8 cellular contexts compared by ENCODE assay signal in genomic region chr22:20494978-20495860, GRCh38. TPM values are rescaled to one million over a fixed set of nuclear protein-coding genes. Genes with fewer than 3 reads are reported as not detected.
A peak's percentile ranks its signal among the peaks of the same experiment; 100 is the strongest.
DNase-seq lines count a peak whose midpoint lies in the region; ATAC-seq and TF ChIP-seq lines count a peak whose summit lies in the region.

Gene KLHL22 (minus strand): TSS chr22:20495795. CDS start chr22:20489211, 6,584 bp downstream.

- H3K4me1 ChIP-seq in right atrium auricular region: peaks cover 0 to 22% of the 10 kb centered on the region in 2 donors

- no peaks in the 10 kb centered on the region for H3K36me3 ChIP-seq in right atrium auricular region

- no peaks in the 10 kb centered on the region for H3K9me3 ChIP-seq in right atrium auricular region

- no peak for DNase-seq in AG04449 (ENCODE audit: low read depth, low spot score)
- DNase-seq in NCI-H774 (lab: John Stamatoyannopoulos, UW): peak; percentile 77
- DNase-seq in amniotic epithelial cell (ENCODE audit: low read depth): peak; percentile 32
- no peak for DNase-seq in right atrium auricular region (ENCODE audit: low spot score)
- DNase-seq in posterior vena cava (ENCODE audit: low spot score): peak; percentile 85
- no peak for DNase-seq in NCI-H2107 treated with DMSO at 0.1 percent for 48 hours (lab: John Stamatoyannopoulos, UW; ENCODE audit: unreplicated experiment)

- TF ChIP-seq CTCF in AG04449 (IDR thresholded peaks at IDR 0.05; ENCODE audit: insufficient read depth, low read length, missing control alignments) (no peak), right atrium auricular region (IDR thresholded peaks at IDR 0.05) (no peak)

- no peaks in the 10 kb centered on the region for H3K27me3 ChIP-seq in right atrium auricular region

- ATAC-seq in GM18498 (IDR thresholded peaks at IDR 0.05; ENCODE audit: unreplicated experiment): peak; percentile 50
- peak; percentile 30 for ATAC-seq in HG02884 (IDR thresholded peaks at IDR 0.05; ENCODE audit: unreplicated experiment)

- H3K4me3 ChIP-seq in AG04449 (ENCODE audit: low read depth, low read length) (peak within 1 kb of the TSS; percentile 75), right atrium auricular region (peak within 1 kb of the TSS; percentile 81 to 86)

- POLR2A ChIA-PET in AG04449 (lab: Yijun Ruan, JAX): interaction anchor here (1.2 kb wide), 1 partner anchor 13 kb away, joined by 4 read pairs; the partner anchor contains the start of gene MED15

- intact Hi-C loops in posterior vena cava (cut with DNase I): loop anchor here in 1 of 2 donors (5.0 kb wide), 1 partner anchor 78 kb away; no protein-coding TSS in a partner anchor

- peak within 1 kb of the TSS; percentile 95 for H3K27ac ChIP-seq in right atrium auricular region

- CTCF ChIA-PET in AG04449 (lab: Yijun Ruan, JAX): interaction anchor here (0.9 to 1.2 kb wide), 5 partner anchors 37 to 77 kb away, joined by 3 to 5 read pairs (median 4); no protein-coding TSS in a partner anchor

RNA-seq across cellular contexts. Expression of gene KLHL22, which starts in this region (rescaled TPM):
- total RNA-seq in right atrium auricular region (10 to 100 TPM; 16.0 to 21.9 TPM), posterior vena cava (10 to 100 TPM; 16.3 to 20.0 TPM)

Comparison
In these comparisons a context has a peak if more than half of its experiments do, and no peak if none do; other contexts are left out.
1. DNase-seq: peak in NCI-H774 (single experiment), amniotic epithelial cell (single experiment) and posterior vena cava (single experiment); none in AG04449 (single experiment), right atrium auricular region (single experiment) and NCI-H2107 treated with DMSO at 0.1 percent for 48 hours (single experiment).